16 cellular contexts compared by ENCODE assay signal in genomic region chr16:80440691-80441090, GRCh38.
DNase-seq lines count a peak whose midpoint lies in the region; ATAC-seq lines count a peak whose summit lies in the region.
"Had no signal": no experiment of that assay in that cellular context is flagged by ENCODE, and none has a peak within 500 bp of the region (broad histone marks: within the 10 kb centered on the region; RNA-seq: fewer than 3 reads in every experiment).

No MANE protein-coding gene starts in this region.

- H3K27me3 Mint-ChIP-seq in CD4-positive, CD25-positive, alpha-beta regulatory T cell = peaks cover 16% of the 10 kb centered on the region
- H3K27me3 Mint-ChIP-seq in central memory CD8-positive, alpha-beta T cell = peaks cover 13% of the 10 kb centered on the region

- no peaks in the 10 kb centered on the region for H3K4me1 ChIP-seq in CD4-positive, CD25-positive, alpha-beta regulatory T cell (ENCODE audit: control insufficient read depth, insufficient read depth, low read length, poor library complexity, severe bottlenecking)
- H3K4me1 ChIP-seq: Peyer's patch had no signal

- H3K9me3 ChIP-seq in CD4-positive, CD25-positive, alpha-beta regulatory T cell (ENCODE audit: control insufficient read depth in 2 of 2, low read length in 2 of 2) = no peaks in the 10 kb centered on the region
- H3K9me3 ChIP-seq: Peyer's patch had no signal

- no peak overlapping the region for H3K4me3 Mint-ChIP-seq in CD4-positive, CD25-positive, alpha-beta regulatory T cell
- H3K4me3 Mint-ChIP-seq in central memory CD8-positive, alpha-beta T cell = peak overlapping the region; percentile 43

- no peak for DNase-seq in CD4-positive, CD25-positive, alpha-beta regulatory T cell
- DNase-seq in M059J (ENCODE audit: low read depth) = peak; percentile 14
- no peak for DNase-seq in central memory CD8-positive, alpha-beta T cell (ENCODE audit: low spot score in 2 of 2)
- peak; percentile 34 for DNase-seq in medulla oblongata (ENCODE audit: extremely low spot score)
- no peak for DNase-seq in stimulated activated CD4-positive, alpha-beta T cell treated with anti-CD3 and anti-CD28 coated beads, Interleukin-2, amount 100 ng/mL, for 24 hours
- DNase-seq in KBM-7 = no peak
- DNase-seq in hypothalamus (lab: John Stamatoyannopoulos, UW) = no peak
- DNase-seq: NCI-H1092; NCI-H1436 treated with DMSO at 0.1 percent for 48 hours; NCI-H2081; NCI-H2171 treated with DMSO at 0.1 percent for 48 hours; NK-92 treated with Interleukin-12 subunit alpha and Interleukin-12 subunit beta, amount 100 ng/mL, for 24 hours; Peyer's patch had no signal

- peaks cover 2% of the 10 kb centered on the region for H3K27me3 ChIP-seq in CD4-positive, CD25-positive, alpha-beta regulatory T cell (ENCODE audit: control insufficient read depth, insufficient read depth, low read length)
- H3K27me3 ChIP-seq: Peyer's patch had no signal

- no peak for ATAC-seq in CD4-positive, CD25-positive, alpha-beta regulatory T cell (ENCODE audit: low read depth in 2 of 2)
- ATAC-seq in central memory CD8-positive, alpha-beta T cell (replicated peaks; ENCODE audit: extremely low read depth, poor library complexity, severe bottlenecking) = no peak
- no peak for ATAC-seq in GM19467 (IDR thresholded peaks at IDR 0.05; ENCODE audit: unreplicated experiment)
- ATAC-seq: K562, Right ventricle myocardium inferior had no signal

- no peak overlapping the region for H3K27ac ChIP-seq in CD4-positive, CD25-positive, alpha-beta regulatory T cell (ENCODE audit: insufficient read depth, low read length, poor library complexity, severe bottlenecking)
- H3K27ac ChIP-seq: Peyer's patch had no signal

- peaks cover 0 to 1% (median 0%) of the 10 kb centered on the region in 7 donors for H3K9me3 Mint-ChIP-seq in CD4-positive, CD25-positive, alpha-beta regulatory T cell
- H3K9me3 Mint-ChIP-seq in central memory CD8-positive, alpha-beta T cell = no peaks in the 10 kb centered on the region

- in situ Hi-C loops in KBM-7 (cut with MboI; ENCODE audit: low pct_unique_long_range_greater_than_20kb, low sequenced_read_pairs) = no loop called here

- peaks cover 0 to 3% (median 0%) of the 10 kb centered on the region in 4 donors for H3K4me1 Mint-ChIP-seq in CD4-positive, CD25-positive, alpha-beta regulatory T cell
- H3K4me1 Mint-ChIP-seq in central memory CD8-positive, alpha-beta T cell = peaks cover 9% of the 10 kb centered on the region

- peak overlapping the region; percentile 29 for H3K4me3 ChIP-seq in CD4-positive, CD25-positive, alpha-beta regulatory T cell (ENCODE audit: low read depth, low read length)
- H3K4me3 ChIP-seq: K562, Peyer's patch had no signal

- no peaks in the 10 kb centered on the region for H3K36me3 Mint-ChIP-seq in CD4-positive, CD25-positive, alpha-beta regulatory T cell
- no peaks in the 10 kb centered on the region for H3K36me3 Mint-ChIP-seq in central memory CD8-positive, alpha-beta T cell (ENCODE audit: insufficient read depth)

- no peaks in the 10 kb centered on the region for H3K36me3 ChIP-seq in CD4-positive, CD25-positive, alpha-beta regulatory T cell (ENCODE audit: control insufficient read depth, insufficient read depth, low read length)
- H3K36me3 ChIP-seq: Peyer's patch had no signal

- H3K27ac Mint-ChIP-seq in CD4-positive, CD25-positive, alpha-beta regulatory T cell = no peak overlapping the region
- H3K27ac Mint-ChIP-seq in central memory CD8-positive, alpha-beta T cell (ENCODE audit: low read depth) = peak overlapping the region; percentile 33

Comparison
In these comparisons a context has a peak if more than half of its experiments do, and no peak if none do; other contexts are left out.
1. DNase-seq: peak in M059J (single experiment) and medulla oblongata (single experiment); none in CD4-positive, CD25-positive, alpha-beta regulatory T cell (0 of 3), central memory CD8-positive, alpha-beta T cell (0 of 2), stimulated activated CD4-positive, alpha-beta T cell treated with anti-CD3 and anti-CD28 coated beads, Interleukin-2, amount 100 ng/mL, for 24 hours (0 of 2), KBM-7 (single experiment) and hypothalamus (0 of 51).